8 cellular contexts compared by ENCODE assay signal in the genomic region with DNA sequence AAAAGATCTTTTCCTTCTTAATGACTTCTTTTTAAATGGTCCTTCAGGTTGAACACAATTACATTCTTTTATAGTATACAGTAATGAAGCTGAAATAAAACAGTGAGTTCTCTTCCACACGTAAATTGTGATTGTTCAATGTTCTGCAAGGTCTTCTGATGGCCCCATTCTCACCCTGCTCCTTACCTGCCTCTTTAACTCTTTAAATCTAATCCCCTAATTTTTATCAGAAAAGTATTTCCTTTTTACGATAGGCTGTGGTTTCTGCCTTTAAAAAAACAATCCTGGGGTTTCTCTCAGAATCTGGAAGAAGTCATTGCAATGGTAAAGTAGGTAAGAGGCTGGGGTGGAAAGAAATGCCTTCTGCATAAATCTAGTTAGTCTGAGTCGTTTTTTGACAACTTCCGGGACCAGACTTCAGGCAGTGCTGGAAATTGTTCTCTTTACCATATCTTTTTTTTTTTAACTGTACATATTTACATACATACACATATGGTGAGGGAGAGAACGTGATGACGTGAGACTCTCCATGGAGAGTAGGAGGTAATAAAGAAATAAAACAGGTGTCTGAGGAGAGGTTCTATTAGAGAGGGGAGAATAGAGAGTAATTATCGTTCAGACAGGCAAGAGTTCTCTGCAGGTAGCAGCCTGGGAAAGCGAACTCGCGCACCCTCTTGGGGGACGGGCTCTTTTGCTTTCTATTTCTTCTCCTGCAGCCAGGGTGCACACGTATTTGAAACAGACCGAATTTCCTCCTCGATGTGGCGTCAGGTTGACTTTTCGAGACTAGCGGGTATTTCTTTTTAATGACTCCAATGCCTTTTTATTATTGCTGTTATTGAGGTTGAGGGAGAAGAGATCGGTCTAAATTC. TPM values are rescaled to one million over a fixed set of nuclear protein-coding genes. Genes with fewer than 3 reads are reported as not detected.
A peak's percentile ranks its signal among the peaks of the same experiment; 100 is the strongest.
DNase-seq lines count a peak whose midpoint lies in the region; ATAC-seq and TF ChIP-seq lines count a peak whose summit lies in the region.

Gene SIDT1 (plus strand): TSS at position 730 of the 872 bp plus-strand sequence. CDS start 467 bp downstream, outside the sequence.

- peak; percentile 4 for TF ChIP-seq CTCF in GM12865 (IDR thresholded peaks at IDR 0.05; ENCODE audit: insufficient read depth, low read depth, low read length, missing control alignments)
- peak; percentile 7; the same call in 1 of the 2 replicates for TF ChIP-seq CTCF in MM.1S (IDR thresholded peaks at IDR 0.05; ENCODE audit: low read length)
- TF ChIP-seq CTCF in activated B cell treated with CpG ODN at 0.5 μM for 24 hours (IDR thresholded peaks at IDR 0.05), result no peak
- TF ChIP-seq CTCF in right lobe of liver (IDR thresholded peaks at IDR 0.05), result peak in 2 of 4 donors; percentile 12 to 20

- H3K36me3 Mint-ChIP-seq in activated B cell treated with CpG ODN at 0.5 μM for 24 hours (ENCODE audit: low read depth), result peaks cover 25% of the 10 kb centered on the region

- peak within 1 kb of the TSS; percentile 67 for H2AFZ ChIP-seq in MM.1S (ENCODE audit: low read length)

- peaks cover 2% of the 10 kb centered on the region for H3K27me3 Mint-ChIP-seq in activated B cell treated with CpG ODN at 0.5 μM for 24 hours

- H3K9me2 ChIP-seq in MM.1S (replicated peaks; ENCODE audit: insufficient read depth, low read length), result no peaks in the 10 kb centered on the region

- H3K9ac ChIP-seq in MM.1S (ENCODE audit: low read length), result peak within 1 kb of the TSS; percentile 74

- CTCF ChIA-PET in activated B cell treated with CpG ODN at 0.5 μM for 24 hours (lab: Charles Lee), result interaction anchor here (1.0 kb wide), 1 partner anchor 38 kb away, joined by 3 read pairs; no protein-coding TSS in a partner anchor

- no peaks in the 10 kb centered on the region for H3K36me3 ChIP-seq in H7 (replicated peaks; ENCODE audit: control insufficient read depth, insufficient read depth, low read length)
- no peaks in the 10 kb centered on the region for H3K36me3 ChIP-seq in MM.1S (replicated peaks; ENCODE audit: insufficient read depth, low read length)
- no peaks in the 10 kb centered on the region for H3K36me3 ChIP-seq in right lobe of liver

- H3K4me2 ChIP-seq in MM.1S (ENCODE audit: low read depth, low read length), result peak within 1 kb of the TSS; percentile 81

- peak within 1 kb of the TSS; percentile 81 for H3K27ac ChIP-seq in MM.1S (ENCODE audit: low read length)
- peak within 1 kb of the TSS; percentile 8 to 28 (median 13) for H3K27ac ChIP-seq in right lobe of liver

- peaks cover 18% of the 10 kb centered on the region for H3F3A ChIP-seq in MM.1S (ENCODE audit: insufficient read depth, low read length)

- TF ChIP-seq POLR2A in right lobe of liver (IDR thresholded peaks at IDR 0.05), result no peak

- intact Hi-C loops in activated B cell treated with CpG ODN at 0.5 μM for 24 hours (cut with micrococcal nuclease) (loop anchor here (1.0 to 5.0 kb wide), 7 partner anchors 14 to 970 kb away; partner anchors contain the start of genes ATG3, NAA50, SLC35A5 and SPICE1), right lobe of liver (cut with DNase I) (no loop called here)

- H3K4me3 ChIP-seq in GM12865 (ENCODE audit: low read depth, low read length) (peak within 1 kb of the TSS; percentile 82), H7 (ENCODE audit: insufficient read depth, low read depth, low read length) (peak within 1 kb of the TSS; percentile 42), MM.1S (ENCODE audit: low read length) (peak within 1 kb of the TSS; percentile 81), right lobe of liver (peak within 1 kb of the TSS; percentile 62 to 63 (median 63))

- H3K79me2 ChIP-seq in MM.1S (ENCODE audit: low read length), result peaks cover 39% of the 10 kb centered on the region

- H3K4me3 Mint-ChIP-seq in activated B cell treated with CpG ODN at 0.5 μM for 24 hours, result peak within 1 kb of the TSS; percentile 98

- H3K4me1 ChIP-seq in MM.1S (ENCODE audit: low read length) (peaks cover 20% of the 10 kb centered on the region; the same call in 1 of the 2 replicates), right lobe of liver (no peaks in the 10 kb centered on the region)

- peaks cover 47% of the 10 kb centered on the region for H3K4me1 Mint-ChIP-seq in activated B cell treated with CpG ODN at 0.5 μM for 24 hours

- DNase-seq in GM12865 (ENCODE audit: low read depth) (peak; percentile 89), H7 (peak; percentile 34), MM.1S (peak; percentile 88), activated B cell treated with CpG ODN at 0.5 μM for 24 hours (peak; percentile 49), cerebellar cortex (ENCODE audit: low spot score) (peak; percentile 76), right lobe of liver (peak; percentile 47 to 69 (median 60)), islet precursor cell (no peak)
- peak; percentile 45 for DNase-seq in stimulated activated CD8-positive, alpha-beta memory T cell treated with anti-CD3 and anti-CD28 coated beads, Interleukin-12 subunit alpha, Interleukin-12 subunit beta, amount 100 ng/mL, for 4 hours (ENCODE audit: low read depth)

- H3K9me3 ChIP-seq in MM.1S (replicated peaks; ENCODE audit: insufficient read depth, low read length), result no peaks in the 10 kb centered on the region
- H3K9me3 ChIP-seq in right lobe of liver, result no peaks in the 10 kb centered on the region

- no peaks in the 10 kb centered on the region for H4K20me1 ChIP-seq in MM.1S (ENCODE audit: insufficient read depth, low read length)

- WGBS in right lobe of liver (ENCODE audit: insufficient coverage, low coverage, low lambda C conversion rate, missing lambda C conversion rate), result 4% methylated on average over 18 of the region's 18 CpGs

- ATAC-seq in activated B cell treated with CpG ODN at 0.5 μM for 24 hours (ENCODE audit: low read depth), result peak; percentile 80
- peak; percentile 83 to 93 (median 88) for ATAC-seq in right lobe of liver

- H3K27ac Mint-ChIP-seq in activated B cell treated with CpG ODN at 0.5 μM for 24 hours, result peak within 1 kb of the TSS; percentile 100

- POLR2A ChIA-PET in activated B cell treated with CpG ODN at 0.5 μM for 24 hours (lab: Charles Lee), result interaction anchor here (1.7 kb wide), 1 partner anchor 17 kb away, joined by 8 read pairs; the partner anchor contains the start of gene SPICE1

- no peaks in the 10 kb centered on the region for H3K9me3 Mint-ChIP-seq in activated B cell treated with CpG ODN at 0.5 μM for 24 hours

- H3K27me3 ChIP-seq in H7 (ENCODE audit: control insufficient read depth, insufficient read depth, low read length) (peaks cover 53% of the 10 kb centered on the region), MM.1S (replicated peaks; ENCODE audit: insufficient read depth, low read length) (no peaks in the 10 kb centered on the region), right lobe of liver (no peaks in the 10 kb centered on the region)

RNA-seq across cellular contexts. Expression of gene SIDT1, which starts in this region (rescaled TPM):
- not detected in 2 replicates for total RNA-seq in H7 (2014; rRNA removed; shearing (Covaris generic))
- total RNA-seq in activated B cell treated with CpG ODN at 0.5 μM for 24 hours, result 35.7 and 44.9 TPM in 2 replicates
- total RNA-seq in right lobe of liver, result under 1 TPM; 0.25 to 0.53 (median 0.35) TPM

Comparison
In these comparisons a context has a peak if more than half of its experiments do, and no peak if none do; other contexts are left out.
1. RNA of gene SIDT1 (total RNA-seq): 35.7 to 44.9 TPM in activated B cell treated with CpG ODN at 0.5 μM for 24 hours; 0.25 to 0.53 TPM in right lobe of liver and not detected in H7; every median in the first group is over 10 times any median in the second.
2. Peak in DNase-seq and H3K4me3 ChIP-seq in H7; RNA of the gene not detected or under 1 TPM.
3. Peak in DNase-seq, ATAC-seq, H3K4me3 ChIP-seq and H3K27ac ChIP-seq in right lobe of liver; RNA of the gene not detected or under 1 TPM.
4. Peak in every context shown above with its lines, with median percentiles within 50 percentile points of each other: H3K4me3 ChIP-seq.